Comparison of ENCODE assay signal across 20 cellular contexts in genomic region chr1:247908761-247909160, GRCh38. TPM values are rescaled to one million over a fixed set of nuclear protein-coding genes. Genes with fewer than 3 reads are reported as not detected.
DNase-seq lines count a peak whose midpoint lies in the region; ATAC-seq, FAIRE-seq and TF ChIP-seq lines count a peak whose summit lies in the region.
"Had no signal": no experiment of that assay in that cellular context is flagged by ENCODE, and none has a peak within 500 bp of the region (broad histone marks: within the 10 kb centered on the region; RNA-seq: fewer than 3 reads in every experiment).

No MANE protein-coding gene starts in this region.

- no peak overlapping the region for H3K27ac Mint-ChIP-seq in activated naive CD8-positive, alpha-beta T cell
- H3K27ac Mint-ChIP-seq in activated naive CD8-positive, alpha-beta T cell treated with anti-CD3 and anti-CD28 coated beads for 36 hours = no peak overlapping the region
- H3K27ac Mint-ChIP-seq: CD4-positive, CD25-positive, alpha-beta regulatory T cell; IgD-negative memory B cell had no signal

- H3K27ac ChIP-seq in K562 (ENCODE audit: extremely low read depth, low read depth, low read length) = no peak overlapping the region
- no peak overlapping the region for H3K27ac ChIP-seq in left lung

- WGBS in K562 (ENCODE audit: insufficient coverage, low coverage, missing lambda C conversion rate) = 27% methylated on average over 5 of the region's 5 CpGs

- no peak overlapping the region for H3K4me2 ChIP-seq in K562 (ENCODE audit: insufficient read depth, low read length)

- H2AFZ ChIP-seq in K562 (ENCODE audit: low read depth, low read length) = no peak overlapping the region

- H3K4me1 ChIP-seq in K562 (replicated peaks in 1 of 2; ENCODE audit: control insufficient read depth in 2 of 2, insufficient read depth in 2 of 2, low read length in 2 of 2) = peaks cover 0 to 13% of the 10 kb centered on the region in 2 experiments; a peak in 3 of 5 replicates
- no peaks in the 10 kb centered on the region for H3K4me1 ChIP-seq in left lung

- POLR2A ChIA-PET in K562 (lab: Yijun Ruan, JAX) = no interaction called here

- H3K9ac ChIP-seq in K562 (ENCODE audit: insufficient read depth in 1 of 2, low read depth in 2 of 2, low read length in 2 of 2) = no peak overlapping the region
- H3K9ac ChIP-seq: BLaER1 treated with 17β-estradiol and CSF1 and Interleukin-3, amounts not matched to agents 10 nM and 100 nM had no signal

- peaks cover 6% of the 10 kb centered on the region for H3K9me3 Mint-ChIP-seq in activated naive CD8-positive, alpha-beta T cell (ENCODE audit: low read depth)
- H3K9me3 Mint-ChIP-seq in activated naive CD8-positive, alpha-beta T cell treated with anti-CD3 and anti-CD28 coated beads for 36 hours = peaks cover 22% of the 10 kb centered on the region

- H3K27me3 ChIP-seq in K562 (ENCODE audit: control insufficient read depth in 2 of 2, insufficient read depth in 2 of 2, low read length in 2 of 2) (no peaks in the 10 kb centered on the region), left lung (no peaks in the 10 kb centered on the region)
- H3K27me3 ChIP-seq: BLaER1 treated with 17β-estradiol and CSF1 and Interleukin-3, amounts not matched to agents 10 nM and 100 nM had no signal

- no peak for TF ChIP-seq POLR2A in K562 (conservative IDR thresholded peaks at IDR 0.05)

- H3K36me3 ChIP-seq in K562 (ENCODE audit: control insufficient read depth, insufficient read depth, low read length) (no peaks in the 10 kb centered on the region), left lung (no peaks in the 10 kb centered on the region)

- H3K36me3 Mint-ChIP-seq in activated naive CD8-positive, alpha-beta T cell = no peaks in the 10 kb centered on the region
- peaks cover 7% of the 10 kb centered on the region for H3K36me3 Mint-ChIP-seq in activated naive CD8-positive, alpha-beta T cell treated with anti-CD3 and anti-CD28 coated beads for 36 hours
- H3K36me3 Mint-ChIP-seq: CD4-positive, CD25-positive, alpha-beta regulatory T cell had no signal

- H3K4me3 Mint-ChIP-seq in activated naive CD8-positive, alpha-beta T cell = peak overlapping the region; percentile 1
- H3K4me3 Mint-ChIP-seq in activated naive CD8-positive, alpha-beta T cell treated with anti-CD3 and anti-CD28 coated beads for 36 hours = no peak overlapping the region
- H3K4me3 Mint-ChIP-seq: CD4-positive, CD25-positive, alpha-beta regulatory T cell had no signal

- in situ Hi-C loops in KBM-7 (cut with MboI; ENCODE audit: low pct_unique_long_range_greater_than_20kb, low sequenced_read_pairs) = no loop called here
- in situ Hi-C loops in K562 (cut with MboI) = no loop called here

- no peak for FAIRE-seq in K562 (lab: Jason Lieb, UNC)
- FAIRE-seq: GM12878, GM18507, H54 had no signal

- no peaks in the 10 kb centered on the region for H4K20me1 ChIP-seq in K562 (replicated peaks; ENCODE audit: control insufficient read depth, insufficient read depth, low read length)
- H4K20me1 ChIP-seq: BLaER1 treated with 17β-estradiol and CSF1 and Interleukin-3, amounts not matched to agents 10 nM and 100 nM had no signal

- BruUV-seq in K562 (replicated peaks; lab: Mats Ljungman, UMichigan) = no TSS peak

- intact Hi-C loops in K562 (cut with micrococcal nuclease) = no loop called here
- intact Hi-C loops in left lung (cut with DNase I) = no loop called here

- no peak for TF ChIP-seq EP300 in K562 (IDR thresholded peaks at IDR 0.05; ENCODE audit: low read length)

- H3K9me3 ChIP-seq in K562 (replicated peaks; ENCODE audit: control insufficient read depth, insufficient read depth, low read depth, low read length) (peaks cover 5% of the 10 kb centered on the region), left lung (no peaks in the 10 kb centered on the region)

- no peak for TF ChIP-seq CTCF in K562 (IDR thresholded peaks at IDR 0.05 in 2 of 3, conservative IDR thresholded peaks at IDR 0.05 in 1 of 3; ENCODE audit: insufficient read depth in 2 of 3, low read depth in 1 of 3, low read length in 3 of 3)
- TF ChIP-seq CTCF in left lung (IDR thresholded peaks at IDR 0.05) = no peak

- ATAC-seq in K562 (no peak), left lung (no peak)
- ATAC-seq: GM12878, HCT116 had no signal

- no peak for TF ChIP-seq RAD21 in K562 (CRISPR knock-in tag; conservative IDR thresholded peaks at IDR 0.05 in 1 of 2, IDR thresholded peaks at IDR 0.05 in 1 of 2)

- no peak for DNase-seq in activated naive CD8-positive, alpha-beta T cell treated with anti-CD3 and anti-CD28 coated beads for 36 hours
- peak; percentile 55 for DNase-seq in KBM-7
- DNase-seq in K562 (ENCODE audit: extremely low read depth in 1 of 4, low spot score in 3 of 4) = no peak
- no peak for DNase-seq in amniotic stem cell (lab: John Stamatoyannopoulos, UW)
- DNase-seq in HPDE6-E6E7 (ENCODE audit: extremely low spot score) = no peak
- DNase-seq in left lung = no peak
- DNase-seq: 8988T; AML-193; Calu3; CD4-positive, CD25-positive, alpha-beta regulatory T cell; DMS 273 treated with DMSO at 0.1 percent for 48 hours had no signal

- H3K9me1 ChIP-seq in K562 (ENCODE audit: control insufficient read depth, insufficient read depth, low read length) = no peaks in the 10 kb centered on the region

- H3K4me3 ChIP-seq in K562 (no peak overlapping the region), left lung (no peak overlapping the region)
- H3K4me3 ChIP-seq: BLaER1 treated with 17β-estradiol and CSF1 and Interleukin-3, amounts not matched to agents 10 nM and 100 nM; GM12878 had no signal

- H3K79me2 ChIP-seq in K562 (ENCODE audit: control insufficient read depth, insufficient read depth, low read length) = no peaks in the 10 kb centered on the region

- no peaks in the 10 kb centered on the region for H3K27me3 Mint-ChIP-seq in activated naive CD8-positive, alpha-beta T cell
- no peaks in the 10 kb centered on the region for H3K27me3 Mint-ChIP-seq in activated naive CD8-positive, alpha-beta T cell treated with anti-CD3 and anti-CD28 coated beads for 36 hours
- H3K27me3 Mint-ChIP-seq: CD4-positive, CD25-positive, alpha-beta regulatory T cell; IgD-negative memory B cell had no signal

- CTCF ChIA-PET in K562 (lab: Yijun Ruan, JAX; ENCODE audit: low intra/inter-chr PET ratio) = no interaction called here

- H3K4me1 Mint-ChIP-seq in activated naive CD8-positive, alpha-beta T cell (ENCODE audit: low read depth) = peaks cover 15% of the 10 kb centered on the region
- H3K4me1 Mint-ChIP-seq in activated naive CD8-positive, alpha-beta T cell treated with anti-CD3 and anti-CD28 coated beads for 36 hours = peaks cover 13% of the 10 kb centered on the region

RNA-seq across cellular contexts. Expression of gene OR2T8, which starts 11.3 kb away (rescaled TPM):
- not detected for total RNA-seq in activated naive CD8-positive, alpha-beta T cell treated with anti-CD3 and anti-CD28 coated beads for 36 hours
- total RNA-seq in K562 (2011; cell fraction: chromatin; rRNA removed; ENCODE audit: low replicate concordance) = 0.88 and 1.3 TPM in 2 replicates
- total RNA-seq in K562 (2011; cell fraction: nucleolus; rRNA removed) = 0.39 and 0.50 TPM in 2 replicates
- total RNA-seq in K562 (2011; cell fraction: nucleoplasm; rRNA removed) = 0.76 and 1.1 TPM in 2 replicates
- total RNA-seq in K562 (2014; rRNA removed) (0.45 TPM in 1 of 2 replicates, not detected in the other), K562 (2014; rRNA removed; fragmentation: Illumina TruSeq; extraction: Trizol) (0.15 and 0.35 TPM in 2 replicates), K562 (2015; rRNA removed; fragmentation: Illumina TruSeq; extraction: Trizol) (0.38 TPM in 1 of 2 replicates, not detected in the other), K562 (2021) (0.38 TPM in 1 of 2 replicates, not detected in the other), left lung (not detected)
- polyA plus RNA-seq in K562 (2011; rRNA removed) (0.27 and 0.38 TPM in 2 replicates), K562 (2014; fragmentation: Illumina TruSeq; extraction: Trizol) (0.25 and 0.46 TPM in 2 replicates), K562 (2014; fragmentation: Nextera tagmentation; extraction: Ambion mirVana) (under 1 TPM in 1 of 2 experiments, not detected in 1; 0.08 TPM), K562 (2014; rRNA removed) (0.23 and 0.24 TPM in 2 replicates)
- polyA plus RNA-seq in K562 (2011; cell fraction: cytosol; rRNA removed) = 0.28 and 0.70 TPM in 2 replicates
- 1.5 and 2.2 TPM in 2 replicates for polyA plus RNA-seq in K562 (2011; cell fraction: nucleus; rRNA removed)
- polyA plus RNA-seq in K562 (2012) = 0.17 TPM in 1 of 2 replicates, not detected in the other
- not detected in 2 replicates for polyA minus RNA-seq in K562 (2011; rRNA and poly(A)+ RNA removed)
- polyA minus RNA-seq in K562 (2011; cell fraction: cytosol; rRNA and poly(A)+ RNA removed) = not detected in 2 replicates
- 0.56 and 0.94 TPM in 2 replicates for polyA minus RNA-seq in K562 (2011; cell fraction: nucleus; rRNA and poly(A)+ RNA removed)
- total RNA-seq: Calu3; CD4-positive, CD25-positive, alpha-beta regulatory T cell; GM12878; HT-29 had no signal
- polyA plus RNA-seq: CD4-positive, CD25-positive, alpha-beta regulatory T cell; GM12878; IgD-negative memory B cell had no signal

RNA-seq across cellular contexts. Expression of gene OR2W3, which starts 13.4 kb away (rescaled TPM):
- not detected for total RNA-seq in activated naive CD8-positive, alpha-beta T cell treated with anti-CD3 and anti-CD28 coated beads for 36 hours
- 8.7 and 12.2 TPM in 2 replicates for total RNA-seq in K562 (2011; cell fraction: chromatin; rRNA removed; ENCODE audit: low replicate concordance)
- total RNA-seq in K562 (2011; cell fraction: nucleolus; rRNA removed) = 8.9 and 11.8 TPM in 2 replicates
- 8.7 and 10.5 TPM in 2 replicates for total RNA-seq in K562 (2011; cell fraction: nucleoplasm; rRNA removed)
- total RNA-seq in K562 (2014; rRNA removed) = 4.0 and 4.3 TPM in 2 replicates
- total RNA-seq in K562 (2014; rRNA removed; fragmentation: Illumina TruSeq; extraction: Trizol) = 2.3 and 3.3 TPM in 2 replicates
- total RNA-seq in K562 (2015; rRNA removed; fragmentation: Illumina TruSeq; extraction: Trizol) = 4.2 and 4.3 TPM in 2 replicates
- total RNA-seq in K562 (2021) = 5.5 and 7.6 TPM in 2 replicates
- polyA plus RNA-seq in K562 (2011; rRNA removed) = 3.3 and 3.7 TPM in 2 replicates
- 4.4 and 9.6 TPM in 2 replicates for polyA plus RNA-seq in K562 (2011; cell fraction: cytosol; rRNA removed)
- 2.9 and 5.7 TPM in 2 replicates for polyA plus RNA-seq in K562 (2011; cell fraction: nucleus; rRNA removed)
- polyA plus RNA-seq in K562 (2012) = 3.9 and 6.0 TPM in 2 replicates
- polyA plus RNA-seq in K562 (2014; fragmentation: Illumina TruSeq; extraction: Trizol) = 4.8 and 6.1 TPM in 2 replicates
- under 1 TPM; 0.67 to 0.70 TPM for polyA plus RNA-seq in K562 (2014; fragmentation: Nextera tagmentation; extraction: Ambion mirVana)
- 3.1 and 3.7 TPM in 2 replicates for polyA plus RNA-seq in K562 (2014; rRNA removed)
- 1.3 and 2.4 TPM in 2 replicates for polyA minus RNA-seq in K562 (2011; rRNA and poly(A)+ RNA removed)
- 2.9 and 3.4 TPM in 2 replicates for polyA minus RNA-seq in K562 (2011; cell fraction: cytosol; rRNA and poly(A)+ RNA removed)
- 3.4 and 4.0 TPM in 2 replicates for polyA minus RNA-seq in K562 (2011; cell fraction: nucleus; rRNA and poly(A)+ RNA removed)
- 1 to 10 TPM in 1 of 2 donors, not detected in 1; 2.1 TPM for total RNA-seq in left lung
- total RNA-seq: Calu3; CD4-positive, CD25-positive, alpha-beta regulatory T cell; GM12878; HT-29 had no signal
- polyA plus RNA-seq: CD4-positive, CD25-positive, alpha-beta regulatory T cell; GM12878 had no signal

RNA-seq across cellular contexts. Expression of gene OR2AJ1, which starts 15.9 kb away (rescaled TPM):
- total RNA-seq in activated naive CD8-positive, alpha-beta T cell treated with anti-CD3 and anti-CD28 coated beads for 36 hours = not detected
- total RNA-seq in K562 (2011; cell fraction: chromatin; rRNA removed; ENCODE audit: low replicate concordance) = 0.21 TPM in 1 of 2 replicates, not detected in the other
- 0.17 TPM in 1 of 2 replicates, not detected in the other for total RNA-seq in K562 (2011; cell fraction: nucleolus; rRNA removed)
- total RNA-seq in K562 (2011; cell fraction: nucleoplasm; rRNA removed) = 0.22 and 0.69 TPM in 2 replicates
- total RNA-seq in K562 (2014; rRNA removed) = not detected in 2 replicates
- total RNA-seq in K562 (2014; rRNA removed; fragmentation: Illumina TruSeq; extraction: Trizol) = not detected in 2 replicates
- total RNA-seq in K562 (2015; rRNA removed; fragmentation: Illumina TruSeq; extraction: Trizol) = not detected in 2 replicates
- not detected in 2 replicates for total RNA-seq in K562 (2021)
- polyA plus RNA-seq in K562 (2011; rRNA removed) = not detected in 2 replicates
- not detected in 2 replicates for polyA plus RNA-seq in K562 (2011; cell fraction: cytosol; rRNA removed)
- not detected in 2 replicates for polyA plus RNA-seq in K562 (2011; cell fraction: nucleus; rRNA removed)
- not detected in 2 replicates for polyA plus RNA-seq in K562 (2012)
- not detected in 2 replicates for polyA plus RNA-seq in K562 (2014; fragmentation: Illumina TruSeq; extraction: Trizol)
- not detected for polyA plus RNA-seq in K562 (2014; fragmentation: Nextera tagmentation; extraction: Ambion mirVana)
- not detected in 2 replicates for polyA plus RNA-seq in K562 (2014; rRNA removed)
- 0.14 TPM in 1 of 2 replicates, not detected in the other for polyA minus RNA-seq in K562 (2011; rRNA and poly(A)+ RNA removed)
- polyA minus RNA-seq in K562 (2011; cell fraction: cytosol; rRNA and poly(A)+ RNA removed) = not detected in 2 replicates
- 0.22 TPM in 1 of 2 replicates, not detected in the other for polyA minus RNA-seq in K562 (2011; cell fraction: nucleus; rRNA and poly(A)+ RNA removed)
- total RNA-seq in left lung = not detected
- total RNA-seq: Calu3; CD4-positive, CD25-positive, alpha-beta regulatory T cell; Daoy; GM12878; HT-29 had no signal
- polyA plus RNA-seq: CD4-positive, CD25-positive, alpha-beta regulatory T cell; GM12878; IgD-negative memory B cell had no signal

RNA-seq across cellular contexts. Expression of gene OR2L8, which starts 39.9 kb away (rescaled TPM):
- not detected for total RNA-seq in activated naive CD8-positive, alpha-beta T cell treated with anti-CD3 and anti-CD28 coated beads for 36 hours
- 0.76 and 2.4 TPM in 2 replicates for total RNA-seq in K562 (2011; cell fraction: chromatin; rRNA removed; ENCODE audit: low replicate concordance)
- total RNA-seq in K562 (2011; cell fraction: nucleolus; rRNA removed) = 0.79 TPM in 1 of 2 replicates, not detected in the other
- 2.3 and 4.2 TPM in 2 replicates for total RNA-seq in K562 (2011; cell fraction: nucleoplasm; rRNA removed)
- total RNA-seq in K562 (2014; rRNA removed) (not detected in 2 replicates), K562 (2014; rRNA removed; fragmentation: Illumina TruSeq; extraction: Trizol) (not detected in 2 replicates), K562 (2015; rRNA removed; fragmentation: Illumina TruSeq; extraction: Trizol) (not detected in 2 replicates), K562 (2021) (not detected in 2 replicates), left lung (not detected)
- polyA plus RNA-seq in K562 (2011; rRNA removed) (not detected in 2 replicates), K562 (2014; fragmentation: Illumina TruSeq; extraction: Trizol) (not detected in 2 replicates), K562 (2014; fragmentation: Nextera tagmentation; extraction: Ambion mirVana) (not detected), K562 (2014; rRNA removed) (not detected in 2 replicates)
- not detected in 2 replicates for polyA plus RNA-seq in K562 (2011; cell fraction: cytosol; rRNA removed)
- polyA plus RNA-seq in K562 (2011; cell fraction: nucleus; rRNA removed) = 0.17 and 0.28 TPM in 2 replicates
- not detected in 2 replicates for polyA plus RNA-seq in K562 (2012)
- 1.2 and 1.3 TPM in 2 replicates for polyA minus RNA-seq in K562 (2011; rRNA and poly(A)+ RNA removed)
- not detected in 2 replicates for polyA minus RNA-seq in K562 (2011; cell fraction: cytosol; rRNA and poly(A)+ RNA removed)
- polyA minus RNA-seq in K562 (2011; cell fraction: nucleus; rRNA and poly(A)+ RNA removed) = 0.78 and 0.94 TPM in 2 replicates
- total RNA-seq: Calu3, Daoy, GM12878, HT-29 had no signal
- polyA plus RNA-seq: CD4-positive, CD25-positive, alpha-beta regulatory T cell; GM12878; IgD-negative memory B cell had no signal

RNA-seq across cellular contexts. Expression of gene TRIM58, which starts 51.8 kb away (rescaled TPM):
- under 1 TPM; 0.06 to 0.08 TPM for total RNA-seq in activated naive CD8-positive, alpha-beta T cell treated with anti-CD3 and anti-CD28 coated beads for 36 hours
- 5.0 and 13.8 TPM in 2 replicates for total RNA-seq in K562 (2011; cell fraction: chromatin; rRNA removed; ENCODE audit: low replicate concordance)
- 4.7 and 5.3 TPM in 2 replicates for total RNA-seq in K562 (2011; cell fraction: nucleolus; rRNA removed)
- total RNA-seq in K562 (2011; cell fraction: nucleoplasm; rRNA removed) = 7.6 and 15.4 TPM in 2 replicates
- total RNA-seq in K562 (2014; rRNA removed) (9.7 and 10.4 TPM in 2 replicates), K562 (2014; rRNA removed; fragmentation: Illumina TruSeq; extraction: Trizol) (6.6 and 7.2 TPM in 2 replicates), K562 (2015; rRNA removed; fragmentation: Illumina TruSeq; extraction: Trizol) (7.0 and 7.9 TPM in 2 replicates), K562 (2021) (19.1 and 19.8 TPM in 2 replicates), left lung (1 to 10 TPM; 3.8 to 4.8 TPM)
- polyA plus RNA-seq in K562 (2011; rRNA removed) (4.1 and 5.6 TPM in 2 replicates), K562 (2014; fragmentation: Illumina TruSeq; extraction: Trizol) (10.6 and 13.8 TPM in 2 replicates), K562 (2014; fragmentation: Nextera tagmentation; extraction: Ambion mirVana) (1 to 10 TPM; 3.8 to 5.8 TPM), K562 (2014; rRNA removed) (8.7 and 10.4 TPM in 2 replicates)
- 2.4 TPM in 2 replicates for polyA plus RNA-seq in K562 (2011; cell fraction: cytosol; rRNA removed)
- polyA plus RNA-seq in K562 (2011; cell fraction: nucleus; rRNA removed) = 2.1 and 2.8 TPM in 2 replicates
- polyA plus RNA-seq in K562 (2012) = 10.9 and 12.8 TPM in 2 replicates
- 2.0 and 2.6 TPM in 2 replicates for polyA minus RNA-seq in K562 (2011; rRNA and poly(A)+ RNA removed)
- 3.4 and 3.8 TPM in 2 replicates for polyA minus RNA-seq in K562 (2011; cell fraction: cytosol; rRNA and poly(A)+ RNA removed)
- 2.0 and 2.1 TPM in 2 replicates for polyA minus RNA-seq in K562 (2011; cell fraction: nucleus; rRNA and poly(A)+ RNA removed)
- total RNA-seq: Calu3, GM12878, HT-29 had no signal
- polyA plus RNA-seq: GM12878 had no signal
